ENCODE assay signal across 14 cellular contexts in the genomic region with DNA sequence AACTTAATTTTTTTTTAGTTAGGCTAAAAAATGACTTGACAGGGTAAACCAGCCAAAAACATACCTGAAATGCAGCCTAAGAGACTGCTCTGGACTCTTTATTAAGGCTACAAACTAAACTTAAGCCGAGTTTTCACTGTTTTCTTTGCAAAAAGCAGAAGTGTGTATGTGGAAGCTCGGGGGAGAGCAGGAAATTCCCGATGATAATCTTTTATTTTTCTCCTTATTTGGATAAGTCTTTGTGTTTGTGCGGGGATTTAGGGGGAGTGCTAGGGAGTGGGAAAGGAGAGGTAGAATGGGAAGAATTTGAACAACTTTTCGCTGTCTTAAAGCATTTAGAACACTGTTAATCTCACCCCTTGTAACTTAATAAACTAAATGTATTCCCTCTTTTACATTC. TPM values are rescaled to one million over a fixed set of nuclear protein-coding genes. Genes with fewer than 3 reads are reported as not detected.
DNase-seq lines count a peak whose midpoint lies in the region; ATAC-seq, FAIRE-seq and TF ChIP-seq lines count a peak whose summit lies in the region.
"Had no signal": no experiment of that assay in that cellular context is flagged by ENCODE, and none has a peak within 500 bp of the region (broad histone marks: within the 10 kb centered on the region; RNA-seq: fewer than 3 reads in every experiment).

No MANE protein-coding gene starts in this region.

- FAIRE-seq in H54 (lab: Jason Lieb, UNC), result no peak

- 0 out of 2 replicates have a peak overlapping the region, but pooled peaks have one; percentile 5 for H3K9ac ChIP-seq in HUES48 (ENCODE audit: low read depth, low read length)

- H3K36me3 ChIP-seq in HUES48 (ENCODE audit: control insufficient read depth, insufficient read depth, low read length) (peaks cover 71% of the 10 kb centered on the region), thoracic aorta (no peaks in the 10 kb centered on the region)

- no peak overlapping the region for H3K4me3 ChIP-seq in HUES48 (ENCODE audit: low read depth, low read length)
- peak overlapping the region; percentile 50 for H3K4me3 ChIP-seq in thoracic aorta
- H3K4me3 ChIP-seq: lung had no signal

- TF ChIP-seq POLR2A in H54 (IDR thresholded peaks at IDR 0.05; ENCODE audit: low read depth, low read length), result no peak

- H3K27ac ChIP-seq in HUES48 (ENCODE audit: low read depth, low read length) (peak overlapping the region; percentile 47), thoracic aorta (peak overlapping the region; percentile 72 to 78)

- TF ChIP-seq CTCF in thoracic aorta (IDR thresholded peaks at IDR 0.05), result no peak

- DNase-seq in astrocyte of the hippocampus (ENCODE audit: low read depth, low spot score), result peak; percentile 53
- peak; percentile 32 for DNase-seq in kidney glomerular epithelial cell (lab: John Stamatoyannopoulos, UW)
- no peak for DNase-seq in thoracic aorta (ENCODE audit: low spot score)
- no peak for DNase-seq in activated T-cell treated with anti-CD3 and anti-CD28 coated beads, Interleukin-2, amount 50 U/mL, for 48 hours
- no peak for DNase-seq in H54 (ENCODE audit: insufficient read length, low spot score)
- DNase-seq in amniotic stem cell (lab: John Stamatoyannopoulos, UW), result no peak
- DNase-seq: activated naive CD8-positive, alpha-beta T cell treated with anti-CD3 and anti-CD28 coated beads for 36 hours; hypothalamus; NCI-H1105 treated with DMSO at 0.1 percent for 48 hours; NCI-H446 treated with DMSO at 0.1 percent for 48 hours had no signal

- H3K4me1 ChIP-seq in HUES48 (ENCODE audit: control insufficient read depth, insufficient read depth, low read length) (peaks cover 20% of the 10 kb centered on the region), thoracic aorta (ENCODE audit: control insufficient read depth in 1 of 2, low read depth in 2 of 2) (peaks cover 12 to 22% of the 10 kb centered on the region in 2 donors)

- ATAC-seq in thoracic aorta (ENCODE audit: insufficient number of reproducible peaks, low FRiP score, low read depth) (no peak), HG03457 (IDR thresholded peaks at IDR 0.05; ENCODE audit: unreplicated experiment) (no peak)
- ATAC-seq: Panc1 had no signal

- H3K27me3 ChIP-seq in HUES48 (ENCODE audit: control insufficient read depth, insufficient read depth, low read length) (no peaks in the 10 kb centered on the region), thoracic aorta (replicated peaks; ENCODE audit: insufficient read depth) (no peaks in the 10 kb centered on the region)

- H3K9me3 ChIP-seq in HUES48 (ENCODE audit: control insufficient read depth, insufficient read depth, low read length) (no peaks in the 10 kb centered on the region), thoracic aorta (no peaks in the 10 kb centered on the region)

RNA-seq across cellular contexts. Expression of a gene that starts 30.7 kb away (rescaled TPM):
- total RNA-seq in thoracic aorta, result 1 to 10 TPM in 1 of 2 donors, not detected in 1; 6.4 TPM

Comparison
In these comparisons a context has a peak if more than half of its experiments do, and no peak if none do; other contexts are left out.
1. DNase-seq: peak in astrocyte of the hippocampus (single experiment) and kidney glomerular epithelial cell (single experiment); none in thoracic aorta (single experiment), activated T-cell treated with anti-CD3 and anti-CD28 coated beads, Interleukin-2, amount 50 U/mL, for 48 hours (0 of 2), H54 (single experiment) and amniotic stem cell (single experiment).